ENCODE assay signal across 23 cellular contexts in the genomic region with DNA sequence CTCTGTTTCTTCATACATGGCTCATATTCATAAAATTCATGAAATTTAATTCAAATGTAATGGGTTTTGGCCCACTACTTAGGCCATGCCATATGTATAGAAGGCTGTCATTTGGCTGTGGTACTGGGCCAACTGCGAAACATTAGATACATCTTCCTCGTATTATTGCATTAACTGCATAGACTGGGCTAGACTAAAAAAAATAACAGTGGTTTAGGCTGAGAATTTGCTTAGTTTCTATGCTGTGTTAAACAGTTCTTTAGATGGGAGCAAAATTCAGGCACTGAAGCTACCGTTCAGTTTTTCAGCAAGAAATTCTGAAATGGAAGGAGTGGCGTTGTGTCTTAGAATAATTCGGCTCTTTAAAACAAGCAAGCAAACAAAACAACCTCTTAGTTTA.
DNase-seq lines count a peak whose midpoint lies in the region; ATAC-seq lines count a peak whose summit lies in the region.
"Had no signal": no experiment of that assay in that cellular context is flagged by ENCODE, and none has a peak within 500 bp of the region (broad histone marks: within the 10 kb centered on the region; RNA-seq: fewer than 3 reads in every experiment).

No MANE protein-coding gene starts in this region.

- no peaks in the 10 kb centered on the region for H3K27me3 ChIP-seq in BLaER1 treated with 17β-estradiol and CSF1 and Interleukin-3, amounts not matched to agents 10 nM and 100 nM

- peak overlapping the region in 4 of 11 experiments; percentile 8 to 83 (median 66); a peak in 6 of 22 replicates for H3K4me2 ChIP-seq in BLaER1 treated with 17β-estradiol and CSF1 and Interleukin-3, amounts not matched to agents 10 nM and 100 nM
- H3K4me2 ChIP-seq: A549 had no signal

- H3K9ac ChIP-seq in BLaER1 treated with 17β-estradiol and CSF1 and Interleukin-3, amounts not matched to agents 10 nM and 100 nM, result peak overlapping the region in 3 of 11 experiments; percentile 18 to 62 (median 49); a peak in 3 of 22 replicates

- no peak overlapping the region for H3K4me3 ChIP-seq in BLaER1 treated with 17β-estradiol and CSF1 and Interleukin-3, amounts not matched to agents 10 nM and 100 nM
- H3K4me3 ChIP-seq: A549, GM12878 had no signal

- H3K4me3 Mint-ChIP-seq in dendritic cell treated with granulocyte-macrophage colony-stimulating factor and Interleukin-4, amounts not matched to agents 40 ng/mL and 50 ng/mL, for 4 days, result no peak overlapping the region
- no peak overlapping the region for H3K4me3 Mint-ChIP-seq in stimulated activated naive B cell treated with anti-CD40 and anti-IgM and Interleukin-4, amounts not matched to agents 10 μg/mL and 1 μg/mL and 100 μg/mL, for 72 hours
- H3K4me3 Mint-ChIP-seq: B cell; CD14-positive monocyte; CD4-positive, alpha-beta memory T cell; CD4-positive, CD25-positive, alpha-beta regulatory T cell; CD8-positive, alpha-beta memory T cell had no signal

- in situ Hi-C loops in KBM-7 (cut with MboI; ENCODE audit: low pct_unique_long_range_greater_than_20kb, low sequenced_read_pairs), result no loop called here

- no peaks in the 10 kb centered on the region for H3K9me3 Mint-ChIP-seq in dendritic cell treated with granulocyte-macrophage colony-stimulating factor and Interleukin-4, amounts not matched to agents 40 ng/mL and 50 ng/mL, for 4 days
- H3K9me3 Mint-ChIP-seq in stimulated activated naive B cell treated with anti-CD40 and anti-IgM and Interleukin-4, amounts not matched to agents 10 μg/mL and 1 μg/mL and 100 μg/mL, for 72 hours, result peaks cover 0 to 2% of the 10 kb centered on the region in 2 donors
- H3K9me3 Mint-ChIP-seq: CD8-positive, alpha-beta memory T cell had no signal

- DNase-seq in stimulated activated naive B cell treated with anti-CD40 and anti-IgM and Interleukin-4, amounts not matched to agents 10 μg/mL and 1 μg/mL and 100 μg/mL, for 72 hours, result no peak
- DNase-seq in KBM-7, result no peak
- no peak for DNase-seq in activated CD4-positive, alpha-beta T cell treated with anti-CD3 and anti-CD28 coated beads, Interleukin-2, amount 50 U/mL, for 1 hour
- DNase-seq: AML-193; C1 segment of cervical spinal cord; CD4-positive, alpha-beta memory T cell; CD4-positive, CD25-positive, alpha-beta regulatory T cell; CD8-positive, alpha-beta memory T cell; COR-L47; DMS 273 treated with DMSO at 0.1 percent for 48 hours; DMS153; DMS53; DMS79; DND-41; EL; GDM1 had no signal

- no peaks in the 10 kb centered on the region for H4K20me1 ChIP-seq in BLaER1 treated with 17β-estradiol and CSF1 and Interleukin-3, amounts not matched to agents 10 nM and 100 nM

- intact Hi-C loops in dendritic cell treated with granulocyte-macrophage colony-stimulating factor and Interleukin-4, amounts not matched to agents 40 ng/mL and 50 ng/mL, for 4 days (cut with micrococcal nuclease), result no loop called here

- H3K27ac Mint-ChIP-seq in dendritic cell treated with granulocyte-macrophage colony-stimulating factor and Interleukin-4, amounts not matched to agents 40 ng/mL and 50 ng/mL, for 4 days, result peak overlapping the region; percentile 63
- H3K27ac Mint-ChIP-seq in stimulated activated naive B cell treated with anti-CD40 and anti-IgM and Interleukin-4, amounts not matched to agents 10 μg/mL and 1 μg/mL and 100 μg/mL, for 72 hours, result peak overlapping the region; percentile 77
- H3K27ac Mint-ChIP-seq: B cell; CD4-positive, alpha-beta memory T cell; CD4-positive, CD25-positive, alpha-beta regulatory T cell; CD8-positive, alpha-beta memory T cell had no signal

- H3K27ac ChIP-seq in BLaER1 treated with 17β-estradiol and CSF1 and Interleukin-3, amounts not matched to agents 10 nM and 100 nM, result peak overlapping the region in 9 of 11 experiments; percentile 83 to 90 (median 85); a peak in 15 of 22 replicates
- H3K27ac ChIP-seq: 22Rv1, A549 had no signal

- peaks cover 17 to 48% (median 30%) of the 10 kb centered on the region in 10 experiments; a peak in 19 of 20 replicates for H3K4me1 ChIP-seq in BLaER1 treated with 17β-estradiol and CSF1 and Interleukin-3, amounts not matched to agents 10 nM and 100 nM
- H3K4me1 ChIP-seq: A549 had no signal

- peaks cover under 1% of the 10 kb centered on the region for H3K27me3 Mint-ChIP-seq in dendritic cell treated with granulocyte-macrophage colony-stimulating factor and Interleukin-4, amounts not matched to agents 40 ng/mL and 50 ng/mL, for 4 days
- peaks cover 4 to 19% of the 10 kb centered on the region in 2 donors for H3K27me3 Mint-ChIP-seq in stimulated activated naive B cell treated with anti-CD40 and anti-IgM and Interleukin-4, amounts not matched to agents 10 μg/mL and 1 μg/mL and 100 μg/mL, for 72 hours
- H3K27me3 Mint-ChIP-seq: CD4-positive, alpha-beta memory T cell; CD4-positive, CD25-positive, alpha-beta regulatory T cell had no signal

- peaks cover 24% of the 10 kb centered on the region for H3K4me1 Mint-ChIP-seq in dendritic cell treated with granulocyte-macrophage colony-stimulating factor and Interleukin-4, amounts not matched to agents 40 ng/mL and 50 ng/mL, for 4 days (ENCODE audit: low read depth)
- H3K4me1 Mint-ChIP-seq in stimulated activated naive B cell treated with anti-CD40 and anti-IgM and Interleukin-4, amounts not matched to agents 10 μg/mL and 1 μg/mL and 100 μg/mL, for 72 hours, result peaks cover 9 to 29% of the 10 kb centered on the region in 2 donors
- H3K4me1 Mint-ChIP-seq: CD4-positive, alpha-beta memory T cell; CD4-positive, CD25-positive, alpha-beta regulatory T cell; CD8-positive, alpha-beta memory T cell had no signal

- H3K36me3 Mint-ChIP-seq in dendritic cell treated with granulocyte-macrophage colony-stimulating factor and Interleukin-4, amounts not matched to agents 40 ng/mL and 50 ng/mL, for 4 days (ENCODE audit: low read depth), result no peaks in the 10 kb centered on the region
- no peaks in the 10 kb centered on the region for H3K36me3 Mint-ChIP-seq in stimulated activated naive B cell treated with anti-CD40 and anti-IgM and Interleukin-4, amounts not matched to agents 10 μg/mL and 1 μg/mL and 100 μg/mL, for 72 hours
- H3K36me3 Mint-ChIP-seq: CD14-positive monocyte; CD4-positive, alpha-beta memory T cell; CD4-positive, CD25-positive, alpha-beta regulatory T cell; CD8-positive, alpha-beta memory T cell had no signal

- ATAC-seq in stimulated activated naive B cell treated with anti-CD40 and anti-IgM and Interleukin-4, amounts not matched to agents 10 μg/mL and 1 μg/mL and 100 μg/mL, for 72 hours (replicated peaks), result no peak
- ATAC-seq: A549, GM12878 had no signal

- H3K9me3 ChIP-seq in BLaER1 treated with 17β-estradiol and CSF1 and Interleukin-3, amounts not matched to agents 10 nM and 100 nM (replicated peaks in 1 of 11), result no peaks in the 10 kb centered on the region
- H3K9me3 ChIP-seq: A549 had no signal

- no peaks in the 10 kb centered on the region for H3K36me3 ChIP-seq in BLaER1 treated with 17β-estradiol and CSF1 and Interleukin-3, amounts not matched to agents 10 nM and 100 nM
